Comparison of ENCODE assay signal across 12 cellular contexts in the genomic region with DNA sequence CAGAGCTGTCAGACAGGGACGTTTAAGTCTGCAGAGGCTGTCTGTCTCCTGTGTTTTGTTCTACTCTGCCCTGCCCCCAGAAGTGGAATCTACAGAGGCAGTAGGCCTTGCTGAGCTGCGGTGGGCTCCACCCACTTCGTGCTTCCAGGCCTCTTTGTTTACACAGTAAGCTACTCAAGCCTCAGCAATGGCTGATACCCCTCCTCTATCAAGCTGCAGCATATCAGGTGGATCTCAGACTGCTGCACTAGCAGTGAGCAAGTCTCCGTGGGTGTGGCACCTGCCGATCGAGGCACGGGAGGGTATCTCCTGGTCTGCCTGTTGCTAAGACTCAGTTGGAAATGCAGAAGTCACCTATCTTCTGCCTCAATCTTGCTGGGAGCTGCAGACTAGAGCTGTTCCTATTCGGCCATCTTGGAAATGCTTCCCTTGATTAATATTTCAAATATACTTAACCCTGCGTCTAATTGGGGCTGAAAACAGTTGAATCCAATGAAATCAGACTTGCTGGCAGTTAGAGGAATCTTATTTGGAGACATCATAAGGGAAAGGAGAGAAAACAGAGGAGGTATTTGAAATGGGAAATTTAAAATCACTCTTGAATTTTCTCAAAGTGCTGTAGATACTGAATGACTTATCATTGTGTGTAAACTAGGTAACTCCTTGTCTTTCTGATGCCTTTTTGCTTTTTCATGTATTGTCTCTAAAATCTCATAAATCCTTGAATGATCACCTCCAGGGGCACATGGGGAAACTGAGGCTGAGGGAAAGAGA. TPM values are rescaled to one million over a fixed set of nuclear protein-coding genes. Genes with fewer than 3 reads are reported as not detected.
DNase-seq lines count a peak whose midpoint lies in the region; ATAC-seq and TF ChIP-seq lines count a peak whose summit lies in the region.
"Had no signal": no experiment of that assay in that cellular context is flagged by ENCODE, and none has a peak within 500 bp of the region (broad histone marks: within the 10 kb centered on the region; RNA-seq: fewer than 3 reads in every experiment).

No MANE protein-coding gene starts in this region.

- H3K27me3 ChIP-seq in adrenal gland, result no peaks in the 10 kb centered on the region

- no peak overlapping the region for H3K4me3 ChIP-seq in adrenal gland

- no peaks in the 10 kb centered on the region for H3K9me3 ChIP-seq in adrenal gland (replicated peaks in 1 of 3)

- H3K4me1 ChIP-seq in adrenal gland (replicated peaks in 1 of 2), result no peaks in the 10 kb centered on the region

- ATAC-seq in left lobe of liver (peak; percentile 70), HG03354 (IDR thresholded peaks at IDR 0.05; ENCODE audit: poor library complexity, severe bottlenecking, unreplicated experiment) (no peak), GM18867 (IDR thresholded peaks at IDR 0.05; ENCODE audit: unreplicated experiment) (no peak)

- TF ChIP-seq POLR2A in adrenal gland (IDR thresholded peaks at IDR 0.05), result no peak

- TF ChIP-seq CTCF in adrenal gland (IDR thresholded peaks at IDR 0.05), result no peak

- intact Hi-C loops in adrenal gland (cut with DNase I), result no loop called here

- no peak overlapping the region for H3K27ac ChIP-seq in adrenal gland

- no peaks in the 10 kb centered on the region for H3K36me3 ChIP-seq in adrenal gland (replicated peaks in 1 of 2)

- DNase-seq in stimulated activated naive CD4-positive, alpha-beta T cell (lab: John Stamatoyannopoulos, UW), result peak in 4 of 6 experiments; percentile 4 to 62 (median 50)
- no peak for DNase-seq in stimulated activated naive CD4-positive, alpha-beta T cell treated with Interleukin-2 at 50 U/mL for 16 hours (lab: John Stamatoyannopoulos, UW)
- DNase-seq in SK-N-DZ (ENCODE audit: low spot score), result peak; percentile 87
- DNase-seq in left lobe of liver (ENCODE audit: low spot score), result peak; percentile 76
- DNase-seq in UCSD-AML1 (lab: John Stamatoyannopoulos, UW; ENCODE audit: unreplicated experiment), result no peak
- DNase-seq in adrenal gland, result no peak
- DNase-seq: C1 segment of cervical spinal cord, dermis blood vessel endothelial cell, NCI-H524 treated with DMSO at 0.1 percent for 48 hours had no signal

- WGBS in adrenal gland, 4 donors, result 64 to 72% (median 70%) methylated on average over 8 to 9 of the region's 9 CpGs

RNA-seq across cellular contexts. Expression of gene CYP3A5, which starts 13.8 kb away (rescaled TPM):
- polyA plus RNA-seq in SK-N-DZ (2014; cell fraction: cytosol; rRNA removed), result 0.50 and 2.7 TPM in 2 replicates
- polyA plus RNA-seq in SK-N-DZ (2014; cell fraction: nucleus; rRNA removed), result 3.3 and 5.4 TPM in 2 replicates
- total RNA-seq in left lobe of liver (564 TPM), adrenal gland (10 to 100 TPM in 6 of 8 donors, 1 to 10 TPM in 2; 4.1 to 92.7 (median 33.3) TPM)
- 10 to 100 TPM in 2 of 3 donors, 1 to 10 TPM in 1; 10.0 to 80.0 (median 55.3) TPM for polyA plus RNA-seq in adrenal gland
- total RNA-seq: dermis blood vessel endothelial cell, lung microvascular endothelial cell had no signal

RNA-seq across cellular contexts. Expression of gene CYP3A7, which starts 41.4 kb away (rescaled TPM):
- not detected in 2 replicates for polyA plus RNA-seq in SK-N-DZ (2014; cell fraction: cytosol; rRNA removed)
- not detected in 2 replicates for polyA plus RNA-seq in SK-N-DZ (2014; cell fraction: nucleus; rRNA removed)
- total RNA-seq in left lobe of liver (17.5 TPM), adrenal gland (1 to 10 TPM in 3 of 8 donors, under 1 TPM in 2, not detected in 3; 0.27 to 1.9 (median 1.2) TPM)
- under 1 TPM; 0.09 to 0.32 (median 0.20) TPM for polyA plus RNA-seq in adrenal gland
- total RNA-seq: dermis blood vessel endothelial cell, lung microvascular endothelial cell had no signal

Comparison
In these comparisons a context has a peak if more than half of its experiments do, and no peak if none do; other contexts are left out.
1. DNase-seq: peak in stimulated activated naive CD4-positive, alpha-beta T cell (4 of 6), SK-N-DZ (single experiment) and left lobe of liver (single experiment); none in stimulated activated naive CD4-positive, alpha-beta T cell treated with Interleukin-2 at 50 U/mL for 16 hours (single experiment), UCSD-AML1 (single experiment) and adrenal gland (0 of 7).